ENCODE assay signal across 25 cellular contexts in genomic region chr11:34232810-34233209, GRCh38.
"Had no signal": no experiment of that assay in that cellular context is flagged by ENCODE, and none has a peak within 500 bp of the region (broad histone marks: within the 10 kb centered on the region; RNA-seq: fewer than 3 reads in every experiment).

No MANE protein-coding gene starts in this region.

- H3K4me1 ChIP-seq: SJCRH30 had no signal

- H3K4me3 ChIP-seq: cardiac muscle cell, Peyer's patch, SJCRH30 had no signal

- H3K27ac ChIP-seq: brain microvascular endothelial cell, cardiac muscle cell, Peyer's patch, RWPE1, SJCRH30, VCaP had no signal

- H3K36me3 ChIP-seq: brain microvascular endothelial cell, cardiac muscle cell, Peyer's patch, SJCRH30 had no signal

- H3K9me3 Mint-ChIP-seq: activated CD4-positive, alpha-beta memory T cell treated with anti-CD3 and anti-CD28 coated beads, Interleukin-2, amount 10 ng/mL, durations not matched to agents 7 days and 5 days; activated naive CD4-positive, alpha-beta T cell treated with anti-CD3 and anti-CD28 coated beads, Interleukin-2, amount 50 U/mL, for 72 hours had no signal

- ATAC-seq: activated CD4-positive, alpha-beta T cell treated with anti-CD3 and anti-CD28 coated beads for 36 hours; activated naive CD4-positive, alpha-beta T cell treated with anti-CD3 and anti-CD28 coated beads, Interleukin-2, amount 50 U/mL, for 72 hours had no signal

- H3K36me3 Mint-ChIP-seq: activated naive CD4-positive, alpha-beta T cell treated with anti-CD3 and anti-CD28 coated beads, Interleukin-2, amount 50 U/mL, for 72 hours had no signal

- H3K4me3 Mint-ChIP-seq: activated CD4-positive, alpha-beta memory T cell treated with anti-CD3 and anti-CD28 coated beads, Interleukin-2, amount 10 ng/mL, durations not matched to agents 7 days and 5 days; activated CD4-positive, alpha-beta T cell treated with anti-CD3 and anti-CD28 coated beads for 36 hours had no signal

- H3K27ac Mint-ChIP-seq: activated CD4-positive, alpha-beta memory T cell treated with anti-CD3 and anti-CD28 coated beads, Interleukin-2, amount 10 ng/mL, durations not matched to agents 7 days and 5 days; activated CD4-positive, alpha-beta T cell treated with anti-CD3 and anti-CD28 coated beads for 36 hours; activated naive CD4-positive, alpha-beta T cell treated with anti-CD3 and anti-CD28 coated beads, Interleukin-2, amount 50 U/mL, for 72 hours had no signal

- H3K9me3 ChIP-seq: Peyer's patch, SJCRH30, SK-N-SH had no signal

- H3K9ac ChIP-seq: SK-N-SH had no signal

- H3K27me3 ChIP-seq: brain microvascular endothelial cell, cardiac muscle cell, Peyer's patch, SJCRH30 had no signal

- H3K4me2 ChIP-seq: SK-N-SH had no signal

- DNase-seq: activated CD4-positive, alpha-beta memory T cell treated with anti-CD3 and anti-CD28 coated beads, Interleukin-2, amount 10 ng/mL, durations not matched to agents 7 days and 5 days; activated CD4-positive, alpha-beta T cell treated with anti-CD3 and anti-CD28 coated beads for 36 hours; activated CD4-positive, alpha-beta T cell treated with anti-CD3 and anti-CD28 coated beads, Interleukin-2, amount 50 U/mL, for 1 hour; activated CD8-positive, alpha-beta memory T cell treated with anti-CD3 and anti-CD28 coated beads, Interleukin-2, amount 50 U/mL, for 48 hours; activated effector memory CD4-positive, alpha-beta T cell treated with Interleukin-2 at 50 U/mL for 16 hours; activated naive CD4-positive, alpha-beta T cell; activated T-cell treated with anti-CD3 and anti-CD28 coated beads, Interleukin-2, amount 50 U/mL, for 1 hour; brain microvascular endothelial cell; Kasumi-1; NCI-H1105 treated with DMSO at 0.1 percent for 48 hours; NCI-H1436 treated with DMSO at 0.1 percent for 48 hours; NCI-H187; NCI-H2081; NCI-H510A treated with DMSO at 0.1 percent for 48 hours; NCI-H69; NK-92 treated with Interleukin-12 subunit alpha and Interleukin-12 subunit beta, amount 100 ng/mL, for 24 hours; Peyer's patch; Right ventricle myocardium superior; SJCRH30; SK-N-SH; T-helper 1 cell had no signal
